In the genomic region with DNA sequence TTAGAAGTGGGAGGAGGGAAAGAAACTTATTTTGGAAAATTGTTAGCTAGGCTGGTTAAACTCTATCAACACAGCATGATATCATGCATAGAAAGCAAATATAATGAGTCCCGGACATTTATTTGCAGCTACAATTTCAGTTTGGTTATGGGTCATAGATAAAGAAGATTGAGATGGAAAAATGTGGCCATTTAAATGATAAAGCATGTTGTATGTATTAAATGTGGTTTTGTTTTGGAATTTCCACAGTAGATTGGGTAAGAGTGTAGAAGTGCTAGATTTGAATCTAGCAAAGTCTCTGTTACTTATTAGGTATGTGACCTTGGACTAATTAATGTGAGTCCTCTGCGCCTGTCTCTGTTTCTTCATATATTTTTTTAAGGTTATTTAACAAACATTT, we compare ENCODE assay signal across 17 cellular contexts.
"Had no signal": no experiment of that assay in that cellular context is flagged by ENCODE, and none has a peak within 500 bp of the region (broad histone marks: within the 10 kb centered on the region; RNA-seq: fewer than 3 reads in every experiment).

No MANE protein-coding gene starts in this region.

- H3K4me3 Mint-ChIP-seq: activated naive CD8-positive, alpha-beta T cell; activated T-cell treated with anti-CD3 and anti-CD28 coated beads, Interleukin-2, amount 50 U/mL, for 4 hours; brain; endodermal cell; nephron; stimulated activated naive B cell treated with anti-CD40 and anti-IgM and Interleukin-4, amounts not matched to agents 10 μg/mL and 1 μg/mL and 100 μg/mL, for 72 hours had no signal

- H3K27me3 Mint-ChIP-seq: activated naive CD8-positive, alpha-beta T cell; brain; stimulated activated naive B cell treated with anti-CD40 and anti-IgM and Interleukin-4, amounts not matched to agents 10 μg/mL and 1 μg/mL and 100 μg/mL, for 72 hours had no signal

- H3K27ac Mint-ChIP-seq: activated naive CD8-positive, alpha-beta T cell; brain; endodermal cell; stimulated activated naive B cell treated with anti-CD40 and anti-IgM and Interleukin-4, amounts not matched to agents 10 μg/mL and 1 μg/mL and 100 μg/mL, for 72 hours had no signal

- DNase-seq: activated CD4-positive, alpha-beta T cell treated with anti-CD3 and anti-CD28 coated beads, Interleukin-2, amount 50 U/mL, for 1 hour; activated CD4-positive, CD25-positive, alpha-beta regulatory T cell treated with anti-CD3 and anti-CD28 coated beads, Interleukin-2, amount 50 U/mL, for 72 hours; activated CD8-positive, alpha-beta memory T cell treated with anti-CD3 and anti-CD28 coated beads, Interleukin-2, amount 50 U/mL, for 4 hours; activated gamma-delta T cell; activated T-cell treated with anti-CD3 and anti-CD28 coated beads, Interleukin-2, amount 50 U/mL, for 4 hours; anterior cingulate cortex; caudate nucleus; colonic mucosa; endodermal cell; erythroblast; posterior cingulate gyrus; retina; stimulated activated naive B cell treated with anti-CD40 and anti-IgM and Interleukin-4, amounts not matched to agents 10 μg/mL and 1 μg/mL and 100 μg/mL, for 72 hours; thyroid gland had no signal

- ATAC-seq: activated T-cell treated with anti-CD3 and anti-CD28 coated beads, Interleukin-2, amount 50 U/mL, for 4 hours; stimulated activated naive B cell treated with anti-CD40 and anti-IgM and Interleukin-4, amounts not matched to agents 10 μg/mL and 1 μg/mL and 100 μg/mL, for 72 hours had no signal

- H3K27me3 ChIP-seq: colonic mucosa, thyroid gland had no signal

- H3K4me3 ChIP-seq: colonic mucosa, thyroid gland had no signal

- H3K4me1 Mint-ChIP-seq: endodermal cell had no signal

- H3K9me3 Mint-ChIP-seq: activated T-cell treated with anti-CD3 and anti-CD28 coated beads, Interleukin-2, amount 50 U/mL, for 4 hours; brain; endodermal cell; nephron; stimulated activated naive B cell treated with anti-CD40 and anti-IgM and Interleukin-4, amounts not matched to agents 10 μg/mL and 1 μg/mL and 100 μg/mL, for 72 hours had no signal

- H3K36me3 Mint-ChIP-seq: brain had no signal

- H3K4me1 ChIP-seq: colonic mucosa, thyroid gland had no signal

- H3K9me3 ChIP-seq: colonic mucosa, thyroid gland had no signal

- H3K36me3 ChIP-seq: colonic mucosa, thyroid gland had no signal

- H3K27ac ChIP-seq: colonic mucosa, thyroid gland had no signal
